Comparison of ENCODE assay signal across 24 cellular contexts in the genomic region with DNA sequence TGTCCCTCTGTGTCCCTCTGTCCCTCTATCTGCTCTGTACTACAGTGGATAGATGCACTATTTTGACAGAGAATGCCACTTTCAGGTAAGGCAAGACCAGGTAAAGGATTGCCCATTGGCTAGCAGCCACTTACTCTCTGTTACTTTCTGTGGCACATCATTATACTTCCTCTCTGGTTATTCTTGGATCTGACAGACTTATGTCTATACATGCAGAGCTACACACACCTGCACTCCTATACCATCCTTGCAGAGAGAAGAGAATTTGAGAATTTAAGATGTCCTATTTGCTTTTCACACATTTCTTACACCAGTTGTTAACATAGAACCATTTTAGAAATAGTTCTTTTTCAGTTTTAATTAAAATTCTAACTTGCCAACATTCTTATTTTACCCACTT.
"Had no signal": no experiment of that assay in that cellular context is flagged by ENCODE, and none has a peak within 500 bp of the region (broad histone marks: within the 10 kb centered on the region; RNA-seq: fewer than 3 reads in every experiment).

No MANE protein-coding gene starts in this region.

- H3K4me1 ChIP-seq: right atrium auricular region, right lobe of liver, vagina had no signal

- H3K36me3 ChIP-seq: left lung, lower lobe of right lung, neutrophil, ovary, right atrium auricular region, right lobe of liver, transverse colon, upper lobe of left lung, vagina had no signal

- H3K4me2 ChIP-seq: smooth muscle cell had no signal

- H3K4me3 ChIP-seq: left lung, lower lobe of right lung, ovary, right atrium auricular region, right lobe of liver, smooth muscle cell, transverse colon, upper lobe of left lung, vagina had no signal

- H3K27ac ChIP-seq: left lung, lower lobe of right lung, neutrophil, ovary, right atrium auricular region, right lobe of liver, transverse colon, upper lobe of left lung, vagina had no signal

- DNase-seq: hippocampal formation; kidney glomerular epithelial cell; left colon; left lung; lower lobe of right lung; mammary epithelial cell; mesenchymal stem cell; naive thymus-derived CD8-positive, alpha-beta T cell; ovary; right lobe of liver; stimulated activated CD4-positive, alpha-beta T cell treated with anti-CD3 and anti-CD28 coated beads, Interleukin-1b, Interleukin-23, amount 100 ng/mL, for 48 hours; stimulated activated CD4-positive, alpha-beta T cell treated with anti-CD3 and anti-CD28 coated beads, Interleukin-2, amount 100 ng/mL, for 48 hours; stimulated activated CD4-positive, alpha-beta T cell treated with anti-CD3 and anti-CD28 coated beads, Interleukin-4, amount 100 ng/mL, for 4 hours; stimulated activated CD8-positive, alpha-beta memory T cell treated with anti-CD3 and anti-CD28 coated beads, Interleukin-4, amount 100 ng/mL, for 48 hours; stimulated activated naive CD4-positive, alpha-beta T cell treated with Interleukin-2 at 50 U/mL for 16 hours; stimulated activated naive CD8-positive, alpha-beta T cell treated with anti-CD3 and anti-CD28 coated beads, Interleukin-15, amount 100 ng/mL, for 72 hours; substantia nigra; transverse colon; upper lobe of left lung had no signal

- ATAC-seq: left colon; lower lobe of right lung; naive thymus-derived CD8-positive, alpha-beta T cell; stimulated activated memory B cell treated with anti-CD40 and anti-IgM and Interleukin-4, amounts not matched to agents 10 μg/mL and 1 μg/mL and 100 μg/mL, for 72 hours; stimulated activated naive CD8-positive, alpha-beta T cell treated with anti-CD3 and anti-CD28 coated beads, Interleukin-15, amount 100 ng/mL, for 72 hours had no signal

- H3K27me3 ChIP-seq: left lung, neutrophil, ovary, right atrium auricular region, right lobe of liver, transverse colon, upper lobe of left lung, vagina had no signal

- H3K9me3 ChIP-seq: left lung, lower lobe of right lung, neutrophil, ovary, right atrium auricular region, right lobe of liver, transverse colon, upper lobe of left lung, vagina had no signal
